ENCODE assay signal across 1 cellular context in the genomic region with DNA sequence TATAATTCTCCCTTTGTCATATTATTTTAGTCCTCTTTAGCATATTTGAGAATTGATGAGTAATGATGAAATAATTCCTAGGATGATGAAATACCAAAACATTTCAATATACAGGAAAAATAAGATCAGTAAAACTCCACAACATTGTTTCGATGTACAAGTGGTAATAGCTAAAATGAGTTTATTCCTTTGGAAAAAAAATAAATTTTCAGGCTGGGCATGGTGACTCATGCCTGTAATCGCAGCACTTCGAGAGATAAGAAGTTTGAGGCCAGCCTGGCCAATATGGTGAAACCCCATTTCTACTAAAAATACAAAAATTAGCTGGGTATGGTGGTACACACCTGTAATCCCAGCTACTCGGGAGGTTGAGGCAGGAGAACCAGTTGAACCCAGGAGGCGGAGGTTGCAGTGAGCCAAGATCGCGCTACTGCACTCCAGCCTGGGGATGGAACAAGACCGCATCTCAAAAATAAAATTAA.
TF ChIP-seq lines count a peak whose summit lies in the region.

No MANE protein-coding gene starts in this region.

TF ChIP-seq in A549, 52 proteins besides CTCF, POLR2A, EP300 and RAD21:
- TF ChIP-seq FOSL2 (IDR thresholded peaks at IDR 0.05), result 0 out of 2 replicates have a peak, but pooled peaks have one; percentile 7
- TF ChIP-seq FOSL2 (CRISPR knock-in tag; IDR thresholded peaks at IDR 0.05), result peak; percentile 77
- peak; percentile 51 to 82; a peak in 3 of 4 replicates for TF ChIP-seq CEBPB (IDR thresholded peaks at IDR 0.05)
